In genomic region chr12:76713130-76713529, GRCh38 we compare ENCODE assay signal across 1 cellular context.
TF ChIP-seq lines count a peak whose summit lies in the region.

No MANE protein-coding gene starts in this region.

TF ChIP-seq in GM23338, 12 proteins besides CTCF, POLR2A, EP300 and RAD21:
- TF ChIP-seq ZNF462 (CRISPR knock-in tag; IDR thresholded peaks at IDR 0.05) = no peak
- TF ChIP-seq REST (IDR thresholded peaks at IDR 0.05; ENCODE audit: unreplicated experiment) = no peak
- TF ChIP-seq CREB1 (CRISPR knock-in tag; IDR thresholded peaks at IDR 0.05; ENCODE audit: low read depth) = no peak
- TF ChIP-seq ZNF331 (CRISPR knock-in tag; IDR thresholded peaks at IDR 0.05; ENCODE audit: low read depth) = no peak
- TF ChIP-seq STAT1 (IDR thresholded peaks at IDR 0.05; ENCODE audit: unreplicated experiment) = no peak
- TF ChIP-seq EZH2 (IDR thresholded peaks at IDR 0.05; ENCODE audit: low read depth, unreplicated experiment) = no peak
- TF ChIP-seq ETS1 (IDR thresholded peaks at IDR 0.05) = no peak
- TF ChIP-seq EZH2phosphoT487 (IDR thresholded peaks at IDR 0.05; ENCODE audit: unreplicated experiment) = no peak
TF ChIP-seq in GM23338: peak in this region for 0.
